10 cellular contexts compared by ENCODE assay signal in the genomic region with DNA sequence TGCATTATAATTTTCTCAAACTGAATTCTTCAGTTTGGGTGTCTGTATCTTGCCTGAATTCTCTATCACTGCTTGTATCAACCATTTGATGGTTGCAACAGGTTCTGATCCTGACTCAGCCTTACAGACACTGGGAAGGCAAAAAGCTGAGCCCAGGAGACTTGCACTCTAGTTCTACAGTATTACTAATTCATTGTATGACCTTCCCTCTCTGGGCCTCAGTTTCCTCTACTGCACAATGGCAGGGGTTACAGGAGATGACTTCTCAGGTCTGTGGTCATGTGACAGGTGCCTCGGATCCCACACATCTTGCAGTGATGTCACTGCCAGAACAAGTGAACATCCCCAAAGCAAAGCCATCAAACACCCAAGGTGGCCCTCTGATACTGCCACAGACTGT.
"Had no signal": no experiment of that assay in that cellular context is flagged by ENCODE, and none has a peak within 500 bp of the region (broad histone marks: within the 10 kb centered on the region; RNA-seq: fewer than 3 reads in every experiment).

No MANE protein-coding gene starts in this region.

- DNase-seq: GM23248, GOT3, H9, HCEC 1CT, HFFc6, Karpas-422 had no signal

- H3K9ac ChIP-seq: GM23248, KMS-11 had no signal

- H3K4me3 Mint-ChIP-seq: H9, HFFc6, IgD-negative memory B cell had no signal

- H3K27ac ChIP-seq: GM23248, KMS-11 had no signal

- H3K4me3 ChIP-seq: GM23248 had no signal

- H3K4me2 ChIP-seq: KMS-11 had no signal

- H2AFZ ChIP-seq: GM23248 had no signal

- H3K27ac Mint-ChIP-seq: H9, HFFc6, IgD-negative memory B cell had no signal

- H3K9me3 Mint-ChIP-seq: HFFc6, IgD-negative memory B cell had no signal

- FAIRE-seq: H54, HTR-8/SVneo had no signal
